ENCODE assay signal across 12 cellular contexts in the genomic region with DNA sequence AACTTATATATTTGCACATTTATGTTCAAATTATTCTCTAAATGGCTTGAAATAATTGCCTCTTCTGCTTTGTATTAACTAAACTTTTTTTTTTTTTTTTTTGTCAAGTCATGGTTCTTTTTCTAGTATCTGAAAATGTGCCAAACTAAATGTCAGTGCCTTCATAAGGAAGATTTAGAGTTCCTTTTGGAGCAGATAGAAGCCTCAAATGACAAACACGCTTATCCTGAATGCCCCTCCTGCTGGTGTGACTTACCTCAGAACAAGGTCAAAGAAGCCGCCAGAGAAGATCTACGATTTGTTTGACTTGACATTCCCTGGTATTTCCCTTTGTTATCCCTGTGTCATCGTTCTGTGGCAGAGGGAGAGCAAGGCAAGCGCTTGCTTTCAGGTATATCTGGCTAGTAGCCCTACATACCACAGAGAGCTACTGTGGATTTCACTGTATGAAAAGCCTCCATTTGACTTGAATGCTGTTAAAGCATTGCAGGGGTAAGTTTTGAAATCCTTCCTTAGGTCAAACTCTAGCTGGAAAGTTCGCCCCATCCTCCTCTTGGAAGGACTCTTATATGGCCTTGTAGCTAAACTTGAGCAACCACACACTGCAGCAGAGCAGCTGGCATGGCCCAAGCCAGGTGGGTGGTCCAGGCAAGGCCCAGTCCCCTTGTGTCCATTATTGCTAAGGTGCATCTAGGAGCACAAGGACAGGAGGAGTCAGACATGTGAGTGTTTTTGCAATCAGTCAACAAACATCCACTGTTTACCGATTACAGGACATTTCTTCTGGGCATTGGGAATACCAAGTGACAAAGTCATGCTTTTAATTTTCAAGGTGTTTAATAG.
A peak's percentile ranks its signal among the peaks of the same experiment; 100 is the strongest.
DNase-seq lines count a peak whose midpoint lies in the region; ATAC-seq and TF ChIP-seq lines count a peak whose summit lies in the region.
"Had no signal": no experiment of that assay in that cellular context is flagged by ENCODE, and none has a peak within 500 bp of the region (broad histone marks: within the 10 kb centered on the region; RNA-seq: fewer than 3 reads in every experiment).

No MANE protein-coding gene starts in this region.

- peak overlapping the region; percentile 11 for H3K27ac Mint-ChIP-seq in mesothelial cell of epicardium

- peaks cover 6% of the 10 kb centered on the region for H3K36me3 Mint-ChIP-seq in mesothelial cell of epicardium

- H3K4me3 Mint-ChIP-seq in mesothelial cell of epicardium = no peak overlapping the region
- H3K4me3 Mint-ChIP-seq: activated T-cell treated with anti-CD3 and anti-CD28 coated beads, Interleukin-2, amount 50 U/mL, for 4 hours had no signal

- TF ChIP-seq CTCF in mesothelial cell of epicardium (IDR thresholded peaks at IDR 0.05; ENCODE audit: unreplicated experiment) = no peak

- H3K27me3 Mint-ChIP-seq in mesothelial cell of epicardium (ENCODE audit: low read depth) = no peaks in the 10 kb centered on the region

- H3K4me1 Mint-ChIP-seq in mesothelial cell of epicardium = peaks cover 39% of the 10 kb centered on the region

- DNase-seq in NCI-H748 (lab: John Stamatoyannopoulos, UW; ENCODE audit: unreplicated experiment) = peak; percentile 4
- no peak for DNase-seq in NCI-H748 treated with DMSO at 0.1 percent for 48 hours (lab: John Stamatoyannopoulos, UW)
- no peak for DNase-seq in mesothelial cell of epicardium (ENCODE audit: low spot score in 2 of 2, unreplicated experiment in 2 of 2)
- no peak for DNase-seq in NCI-H526 (lab: John Stamatoyannopoulos, UW)
- DNase-seq in AML-193 (lab: John Stamatoyannopoulos, UW) = no peak
- DNase-seq in COLO668 (lab: John Stamatoyannopoulos, UW; ENCODE audit: unreplicated experiment) = no peak
- DNase-seq: activated T-cell treated with anti-CD3 and anti-CD28 coated beads, Interleukin-2, amount 50 U/mL, for 4 hours; Calu3; central memory CD4-positive, alpha-beta T cell; SIG-M5 had no signal

- peaks cover 20% of the 10 kb centered on the region for H3K9me3 Mint-ChIP-seq in mesothelial cell of epicardium

- ATAC-seq in esophagus mucosa (peak; percentile 39), GM21529 (IDR thresholded peaks at IDR 0.05; ENCODE audit: unreplicated experiment) (no peak)
- ATAC-seq: activated T-cell treated with anti-CD3 and anti-CD28 coated beads, Interleukin-2, amount 50 U/mL, for 4 hours had no signal
